ENCODE assay signal across 24 cellular contexts in the genomic region with DNA sequence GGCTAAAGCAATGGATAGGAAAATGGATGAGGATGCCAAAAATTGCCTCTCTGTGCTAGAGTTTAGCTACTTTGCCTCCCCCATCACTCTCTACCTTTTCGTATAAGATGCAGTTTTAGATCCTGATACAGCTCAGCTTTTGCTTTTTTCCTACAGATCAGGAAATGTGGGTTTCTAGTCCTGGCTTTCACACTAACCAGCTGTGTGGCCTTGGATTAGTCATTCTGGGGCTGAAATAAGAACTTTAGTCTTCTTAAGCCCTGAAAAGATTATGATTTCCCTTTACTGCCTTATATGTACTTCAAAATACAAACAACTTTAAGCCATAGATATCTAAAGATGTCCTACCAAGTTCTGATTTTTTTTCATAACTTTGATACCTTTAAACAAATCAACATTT.
DNase-seq lines count a peak whose midpoint lies in the region; ATAC-seq, FAIRE-seq and TF ChIP-seq lines count a peak whose summit lies in the region.
"Had no signal": no experiment of that assay in that cellular context is flagged by ENCODE, and none has a peak within 500 bp of the region (broad histone marks: within the 10 kb centered on the region; RNA-seq: fewer than 3 reads in every experiment).

No MANE protein-coding gene starts in this region.

- H3K36me3 ChIP-seq in WERI-Rb-1 = no peaks in the 10 kb centered on the region
- H3K36me3 ChIP-seq: BE2C, BLaER1 had no signal

- FAIRE-seq in D721Med (lab: Jason Lieb, UNC) = peak; percentile 46
- FAIRE-seq: A204.1, G401.6, GM12878, GM12892, GM18507 had no signal

- DNase-seq in D721Med (ENCODE audit: insufficient read length, low spot score) (no peak), MV-4-11 (lab: John Stamatoyannopoulos, UW) (peak; percentile 57), WERI-Rb-1 (peak; percentile 25), GF-D8 (lab: John Stamatoyannopoulos, UW) (no peak), NCI-H1436 (lab: John Stamatoyannopoulos, UW) (no peak)
- DNase-seq in natural killer cell treated with Interleukin-12 subunit alpha and Interleukin-12 subunit beta and Interleukin-15 and Interleukin-18, amount 100 ng/mL, for 72 hours (ENCODE audit: low spot score) = no peak
- no peak for DNase-seq in activated naive CD4-positive, alpha-beta T cell (lab: John Stamatoyannopoulos, UW)
- DNase-seq: 8988T; ACHN; BE2C; C1 segment of cervical spinal cord; CD4-positive, alpha-beta memory T cell; CD4-positive, CD25-positive, alpha-beta regulatory T cell; CD8-positive, alpha-beta memory T cell; COR-L47; DMS79 treated with DMSO at 0.1 percent for 48 hours had no signal

- H3K27ac ChIP-seq in WERI-Rb-1 = no peak overlapping the region; the same call in 1 of the 2 replicates
- H3K27ac ChIP-seq: BLaER1 had no signal

- peaks cover 7% of the 10 kb centered on the region for H3K9me3 Mint-ChIP-seq in natural killer cell treated with Interleukin-12 subunit alpha and Interleukin-12 subunit beta and Interleukin-15 and Interleukin-18, amount 100 ng/mL, for 72 hours

- H3K9me3 ChIP-seq in WERI-Rb-1 (ENCODE audit: severe bottlenecking) = no peaks in the 10 kb centered on the region
- H3K9me3 ChIP-seq: BE2C, BLaER1 had no signal

- H3K27ac Mint-ChIP-seq in natural killer cell treated with Interleukin-12 subunit alpha and Interleukin-12 subunit beta and Interleukin-15 and Interleukin-18, amount 100 ng/mL, for 72 hours = no peak overlapping the region
- H3K27ac Mint-ChIP-seq: CD14-positive monocyte; CD4-positive, alpha-beta memory T cell; CD4-positive, CD25-positive, alpha-beta regulatory T cell; CD8-positive, alpha-beta memory T cell had no signal

- no peaks in the 10 kb centered on the region for H3K27me3 Mint-ChIP-seq in natural killer cell treated with Interleukin-12 subunit alpha and Interleukin-12 subunit beta and Interleukin-15 and Interleukin-18, amount 100 ng/mL, for 72 hours
- H3K27me3 Mint-ChIP-seq: CD4-positive, alpha-beta memory T cell; CD4-positive, CD25-positive, alpha-beta regulatory T cell had no signal

- no peak overlapping the region for H3K4me3 Mint-ChIP-seq in natural killer cell treated with Interleukin-12 subunit alpha and Interleukin-12 subunit beta and Interleukin-15 and Interleukin-18, amount 100 ng/mL, for 72 hours
- H3K4me3 Mint-ChIP-seq: CD14-positive monocyte; CD4-positive, alpha-beta memory T cell; CD4-positive, CD25-positive, alpha-beta regulatory T cell; CD8-positive, alpha-beta memory T cell had no signal

- H3K4me1 Mint-ChIP-seq in natural killer cell treated with Interleukin-12 subunit alpha and Interleukin-12 subunit beta and Interleukin-15 and Interleukin-18, amount 100 ng/mL, for 72 hours (ENCODE audit: low read depth in 2 of 2) = no peaks in the 10 kb centered on the region
- H3K4me1 Mint-ChIP-seq: CD14-positive monocyte; CD4-positive, alpha-beta memory T cell; CD4-positive, CD25-positive, alpha-beta regulatory T cell; CD8-positive, alpha-beta memory T cell had no signal

- TF ChIP-seq CTCF in D721Med (IDR thresholded peaks at IDR 0.05; ENCODE audit: insufficient read depth, missing control alignments) (no peak), WERI-Rb-1 (IDR thresholded peaks at IDR 0.05; ENCODE audit: low read depth, low read length) (no peak)

- no peaks in the 10 kb centered on the region for H3K27me3 ChIP-seq in WERI-Rb-1 (ENCODE audit: insufficient read depth, low read depth, severe bottlenecking)
- H3K27me3 ChIP-seq: BE2C, BLaER1 had no signal

- H3K36me3 Mint-ChIP-seq in natural killer cell treated with Interleukin-12 subunit alpha and Interleukin-12 subunit beta and Interleukin-15 and Interleukin-18, amount 100 ng/mL, for 72 hours = no peaks in the 10 kb centered on the region
- H3K36me3 Mint-ChIP-seq: CD14-positive monocyte; CD4-positive, alpha-beta memory T cell; CD4-positive, CD25-positive, alpha-beta regulatory T cell; CD8-positive, alpha-beta memory T cell had no signal

- no peak overlapping the region for H3K4me3 ChIP-seq in WERI-Rb-1 (ENCODE audit: low read depth, low read length)
- H3K4me3 ChIP-seq: BLaER1, GM12878 had no signal

- peak; percentile 54 for ATAC-seq in esophagus mucosa
- ATAC-seq in natural killer cell treated with Interleukin-12 subunit alpha and Interleukin-12 subunit beta and Interleukin-15 and Interleukin-18, amount 100 ng/mL, for 72 hours = no peak
- ATAC-seq: GM12878 had no signal

Comparison
In these comparisons a context has a peak if more than half of its experiments do, and no peak if none do; other contexts are left out.
1. DNase-seq: peak in MV-4-11 (single experiment) and WERI-Rb-1 (single experiment); none in D721Med (single experiment), GF-D8 (single experiment), NCI-H1436 (single experiment), natural killer cell treated with Interleukin-12 subunit alpha and Interleukin-12 subunit beta and Interleukin-15 and Interleukin-18, amount 100 ng/mL, for 72 hours (single experiment) and activated naive CD4-positive, alpha-beta T cell (0 of 4).